In the genomic region with DNA sequence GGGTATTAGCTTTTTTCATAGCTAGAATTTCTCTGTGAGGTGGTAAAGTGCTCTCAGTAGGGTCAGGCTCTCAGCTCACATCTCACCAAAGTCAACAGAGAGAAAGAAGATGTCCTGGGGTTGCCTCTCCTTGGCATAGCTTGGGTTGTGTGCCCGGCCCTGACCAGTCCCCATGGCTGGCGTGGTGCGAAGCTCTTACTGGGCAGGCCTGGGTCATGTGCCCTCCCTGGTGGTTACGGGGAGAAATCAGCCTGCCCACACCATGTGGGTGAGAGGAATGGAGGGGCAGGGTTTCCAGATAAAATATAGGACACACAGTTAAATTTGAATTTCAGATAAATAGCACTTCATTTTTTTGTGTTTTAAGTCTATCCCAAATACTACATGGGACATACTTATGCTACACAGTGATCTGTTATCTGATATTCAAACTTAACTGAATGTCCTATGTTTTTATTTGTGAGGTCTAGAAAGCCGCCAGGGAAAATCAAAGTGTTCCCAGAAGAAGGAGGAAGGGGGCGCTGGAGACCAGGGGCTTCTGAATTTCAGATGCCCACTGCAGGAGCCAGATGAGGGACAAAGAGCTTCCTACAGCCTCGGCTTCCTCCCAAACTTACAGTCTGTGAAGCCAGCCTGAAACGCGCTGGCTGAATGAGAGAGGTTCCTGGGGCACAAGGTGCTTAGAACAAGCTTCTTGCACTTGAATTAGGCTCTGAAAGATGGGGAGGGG, we compare ENCODE assay signal across 11 cellular contexts. TPM values are rescaled to one million over a fixed set of nuclear protein-coding genes. Genes with fewer than 3 reads are reported as not detected.
A peak's percentile ranks its signal among the peaks of the same experiment; 100 is the strongest.
DNase-seq lines count a peak whose midpoint lies in the region; ATAC-seq and TF ChIP-seq lines count a peak whose summit lies in the region.
"Had no signal": no experiment of that assay in that cellular context is flagged by ENCODE, and none has a peak within 500 bp of the region (broad histone marks: within the 10 kb centered on the region; RNA-seq: fewer than 3 reads in every experiment).

No MANE protein-coding gene starts in this region.

- no peaks in the 10 kb centered on the region for H3K36me3 Mint-ChIP-seq in activated T-cell treated with anti-CD3 and anti-CD28 coated beads, Interleukin-2, amount 50 U/mL, for 24 hours (ENCODE audit: low read depth)

- no peaks in the 10 kb centered on the region for H3K4me1 ChIP-seq in BE2C
- no peaks in the 10 kb centered on the region for H3K4me1 ChIP-seq in Loucy (ENCODE audit: insufficient read depth, low read length, poor library complexity, severe bottlenecking)

- no peaks in the 10 kb centered on the region for H3K27me3 ChIP-seq in BE2C
- H3K27me3 ChIP-seq in Loucy (ENCODE audit: insufficient read depth, low read length, poor library complexity, severe bottlenecking), result no peaks in the 10 kb centered on the region

- H3K4me1 Mint-ChIP-seq in activated T-cell treated with anti-CD3 and anti-CD28 coated beads, Interleukin-2, amount 50 U/mL, for 24 hours (ENCODE audit: low read depth), result peaks cover 33% of the 10 kb centered on the region

- no peaks in the 10 kb centered on the region for H3K79me2 ChIP-seq in Loucy (ENCODE audit: insufficient read depth, low read length)

- H3K9me3 ChIP-seq in BE2C (no peaks in the 10 kb centered on the region), Loucy (ENCODE audit: insufficient read depth, low read depth, low read length) (no peaks in the 10 kb centered on the region)

- ATAC-seq in GM18517 (IDR thresholded peaks at IDR 0.05; ENCODE audit: unreplicated experiment), result no peak

- H3K4me3 ChIP-seq in BE2C (ENCODE audit: low read depth, low read length) (no peak overlapping the region), Loucy (ENCODE audit: low read length, poor library complexity, severe bottlenecking) (no peak overlapping the region)

- H3K9ac ChIP-seq in Loucy (ENCODE audit: low read depth, low read length, poor library complexity, severe bottlenecking), result no peak overlapping the region

- no peaks in the 10 kb centered on the region for H4K20me1 ChIP-seq in Loucy (ENCODE audit: insufficient read depth, low read length, poor library complexity, severe bottlenecking)

- H3K4me2 ChIP-seq in Loucy (ENCODE audit: low read depth, low read length, poor library complexity, severe bottlenecking), result no peak overlapping the region

- H3K36me3 ChIP-seq in BE2C (no peaks in the 10 kb centered on the region), Loucy (ENCODE audit: insufficient read depth, low read length) (no peaks in the 10 kb centered on the region)

- H3K27me3 Mint-ChIP-seq in activated T-cell treated with anti-CD3 and anti-CD28 coated beads, Interleukin-2, amount 50 U/mL, for 24 hours, result no peaks in the 10 kb centered on the region

- no peaks in the 10 kb centered on the region for H3K9me2 ChIP-seq in Loucy (replicated peaks; ENCODE audit: low read depth, low read length)

- TF ChIP-seq CTCF in BE2C (IDR thresholded peaks at IDR 0.05; ENCODE audit: low read depth, low read length) (peak; percentile 20; the same call in 1 of the 2 replicates), Loucy (conservative IDR thresholded peaks at IDR 0.05; ENCODE audit: low read length) (peak; percentile 57)

- H3F3A ChIP-seq in Loucy (ENCODE audit: low read depth), result no peaks in the 10 kb centered on the region

- H3K9me3 Mint-ChIP-seq in activated T-cell treated with anti-CD3 and anti-CD28 coated beads, Interleukin-2, amount 50 U/mL, for 24 hours, result no peaks in the 10 kb centered on the region

- no peak overlapping the region for H3K4me3 Mint-ChIP-seq in activated T-cell treated with anti-CD3 and anti-CD28 coated beads, Interleukin-2, amount 50 U/mL, for 24 hours

- no peak for DNase-seq in BE2C
- DNase-seq in ecto neural progenitor cell (ENCODE audit: low spot score), result peak; percentile 72
- DNase-seq in medulla oblongata (ENCODE audit: extremely low spot score), result peak; percentile 64
- DNase-seq in DMS114 treated with DMSO at 0.1 percent for 48 hours (lab: John Stamatoyannopoulos, UW; ENCODE audit: unreplicated experiment), result no peak
- DNase-seq in activated T-cell treated with anti-CD3 and anti-CD28 coated beads, Interleukin-2, amount 50 U/mL, for 24 hours, result no peak
- DNase-seq in GF-D8 (lab: John Stamatoyannopoulos, UW), result no peak
- DNase-seq: activated CD4-positive, alpha-beta T cell treated with anti-CD3 and anti-CD28 coated beads for 1 hour; activated gamma-delta T cell; NCI-H1417 treated with DMSO at 0.1 percent for 48 hours had no signal

- H2AFZ ChIP-seq in Loucy (ENCODE audit: low read length), result 0 out of 2 replicates have a peak overlapping the region, but pooled peaks have one; percentile 43

- H3K27ac Mint-ChIP-seq in activated T-cell treated with anti-CD3 and anti-CD28 coated beads, Interleukin-2, amount 50 U/mL, for 24 hours, result no peak overlapping the region

RNA-seq across cellular contexts. Expression of a gene that starts 45.4 kb away (rescaled TPM):
- 0.48 TPM for polyA plus RNA-seq in BE2C (2012; ENCODE audit: insufficient read depth, insufficient read length, low read depth)

Comparison
In these comparisons a context has a peak if more than half of its experiments do, and no peak if none do; other contexts are left out.
1. DNase-seq: peak in ecto neural progenitor cell (single experiment) and medulla oblongata (single experiment); none in BE2C (single experiment), DMS114 treated with DMSO at 0.1 percent for 48 hours (single experiment), activated T-cell treated with anti-CD3 and anti-CD28 coated beads, Interleukin-2, amount 50 U/mL, for 24 hours (single experiment) and GF-D8 (single experiment).